ENCODE assay signal across 8 cellular contexts in genomic region chr7:832292-832967, GRCh38. TPM values are rescaled to one million over a fixed set of nuclear protein-coding genes. Genes with fewer than 3 reads are reported as not detected.
A peak's percentile ranks its signal among the peaks of the same experiment; 100 is the strongest.
DNase-seq lines count a peak whose midpoint lies in the region; ATAC-seq and TF ChIP-seq lines count a peak whose summit lies in the region.

Gene SUN1 (plus strand): TSS chr7:832476. CDS start chr7:832525, 49 bp downstream.

- no peak for TF ChIP-seq POLR2A in HCT116 (IDR thresholded peaks at IDR 0.05; ENCODE audit: borderline replicate concordance, extremely low read depth, insufficient read depth, insufficient read length)

- H3K4me2 ChIP-seq in HCT116 (ENCODE audit: low read length), result peak within 1 kb of the TSS; percentile 90

- RAD21 ChIA-PET in HCT116 (lab: Charles Lee; ENCODE audit: low non-redundant PET in 1 of 2, low total read pairs in 2 of 2, uncharacterized antibody in 2 of 2, unreplicated experiment in 2 of 2), result no interaction called here

- intact Hi-C loops in HCT116 (cut with micrococcal nuclease), result no loop called here
- intact Hi-C loops in left cardiac atrium (cut with DNase I), result no loop called here

- CTCF ChIA-PET in HCT116 (lab: Charles Lee), result interaction anchor here (1.7 kb wide), 1 partner anchor 41 kb away, joined by 5 read pairs; no protein-coding TSS in a partner anchor

- peaks cover 54% of the 10 kb centered on the region for H3K4me1 Mint-ChIP-seq in activated naive CD8-positive, alpha-beta T cell (ENCODE audit: low read depth)

- H3K27ac Mint-ChIP-seq in activated naive CD8-positive, alpha-beta T cell, result peak within 1 kb of the TSS; percentile 99

- H3K36me3 ChIP-seq in HCT116 (ENCODE audit: control insufficient read depth in 1 of 2, insufficient read depth in 2 of 2, low read length in 2 of 2) (peaks cover 0 to 11% of the 10 kb centered on the region in 2 experiments; a peak in 1 of 4 replicates), skeletal muscle tissue (ENCODE audit: control insufficient read depth in 3 of 3, insufficient read depth in 3 of 3, low read length in 3 of 3) (peaks cover 0 to 14% (median 14%) of the 10 kb centered on the region in 3 donors)

- no peaks in the 10 kb centered on the region for H3K9me3 ChIP-seq in HCT116 (ENCODE audit: control insufficient read depth in 1 of 2, insufficient read depth in 1 of 2, low read depth in 1 of 2, low read length in 2 of 2)
- no peaks in the 10 kb centered on the region for H3K9me3 ChIP-seq in skeletal muscle tissue (ENCODE audit: control insufficient read depth in 3 of 3, low read length in 3 of 3)

- ATAC-seq in HCT116 (peak; percentile 67), left cardiac atrium (peak; percentile 24 to 50)

- no peak for TF ChIP-seq RAD21 in HCT116 (IDR thresholded peaks at IDR 0.05; ENCODE audit: low read depth)

- peak; percentile 87 for DNase-seq in DMS153 (lab: John Stamatoyannopoulos, UW)
- DNase-seq in HCT116 (ENCODE audit: low read depth, low spot score), result peak; percentile 87
- DNase-seq in RKO (ENCODE audit: low spot score), result peak; percentile 38
- DNase-seq in left cardiac atrium, result peak; percentile 48
- no peak for DNase-seq in NCI-H774 (lab: John Stamatoyannopoulos, UW)
- DNase-seq in NCI-H69 (lab: John Stamatoyannopoulos, UW), result no peak

- no peaks in the 10 kb centered on the region for H4K20me1 ChIP-seq in HCT116 (ENCODE audit: insufficient read depth)

- H3K9ac ChIP-seq in HCT116 (ENCODE audit: low read length), result peak within 1 kb of the TSS; percentile 75
- H3K9ac ChIP-seq in skeletal muscle tissue (ENCODE audit: low read depth in 1 of 3, low read length in 3 of 3), result peak within 1 kb of the TSS; percentile 73 to 76 (median 74)

- POLR2A ChIA-PET in HCT116 (lab: Charles Lee), result interaction anchor here (1.3 kb wide), 1 partner anchor 16 kb away, joined by 6 read pairs; no protein-coding TSS in a partner anchor

- H2AFZ ChIP-seq in HCT116 (ENCODE audit: low read depth, low read length, poor library complexity, severe bottlenecking), result no peak within 1 kb of the TSS

- H3K36me3 Mint-ChIP-seq in activated naive CD8-positive, alpha-beta T cell, result peaks cover 4% of the 10 kb centered on the region

- H3K4me1 ChIP-seq in HCT116 (ENCODE audit: control insufficient read depth in 1 of 2, insufficient read depth in 2 of 2, low read length in 2 of 2) (peaks cover 46 to 80% of the 10 kb centered on the region in 2 experiments), skeletal muscle tissue (ENCODE audit: control insufficient read depth in 3 of 3, insufficient read depth in 3 of 3, low read length in 3 of 3) (peaks cover 61 to 77% (median 75%) of the 10 kb centered on the region in 3 donors)

- H3K27me3 ChIP-seq in HCT116 (ENCODE audit: insufficient read depth, low read length) (no peaks in the 10 kb centered on the region), skeletal muscle tissue (ENCODE audit: control insufficient read depth in 3 of 3, insufficient read depth in 3 of 3, low read length in 3 of 3) (no peaks in the 10 kb centered on the region)

- H3K27me3 Mint-ChIP-seq in activated naive CD8-positive, alpha-beta T cell, result no peaks in the 10 kb centered on the region

- no peak for TF ChIP-seq CTCF in HCT116 (IDR thresholded peaks at IDR 0.05 in 2 of 3, conservative IDR thresholded peaks at IDR 0.05 in 1 of 3; ENCODE audit: borderline replicate concordance in 1 of 3, insufficient read depth in 1 of 3, low read depth in 2 of 3, low read length in 2 of 3)

- peak within 1 kb of the TSS; percentile 98 for H3K27ac ChIP-seq in HCT116 (ENCODE audit: low read depth, low read length)
- H3K27ac ChIP-seq in skeletal muscle tissue (ENCODE audit: low read depth, low read length), result peak within 1 kb of the TSS; percentile 95

- H3K4me3 ChIP-seq in HCT116 (replicated peaks in 1 of 2; ENCODE audit: low read depth in 1 of 2, low read length in 2 of 2) (peak within 1 kb of the TSS; percentile 31 to 45), skeletal muscle tissue (ENCODE audit: low read length in 3 of 3) (peak within 1 kb of the TSS; percentile 13 to 45 (median 28))

- no TSS peak for BruUV-seq in HCT116 (replicated peaks; lab: Mats Ljungman, UMichigan)

- H3K9me2 ChIP-seq in HCT116 (ENCODE audit: insufficient read depth), result no peaks in the 10 kb centered on the region

- H3K79me2 ChIP-seq in HCT116 (ENCODE audit: insufficient read depth, low read length), result peaks cover 93% of the 10 kb centered on the region

- H3K4me3 Mint-ChIP-seq in activated naive CD8-positive, alpha-beta T cell, result peak within 1 kb of the TSS; percentile 89

- no peaks in the 10 kb centered on the region for H3K9me3 Mint-ChIP-seq in activated naive CD8-positive, alpha-beta T cell (ENCODE audit: low read depth)

TF ChIP-seq in HCT116, 20 proteins besides CTCF, POLR2A, EP300 and RAD21:
- peak; percentile 26; the same call in 1 of the 2 replicates for TF ChIP-seq POLR2AphosphoS5 (IDR thresholded peaks at IDR 0.05; ENCODE audit: low read depth, low read length)
- no peak for TF ChIP-seq EZH2 (IDR thresholded peaks at IDR 0.05)
- no peak for TF ChIP-seq EZH2phosphoT487 (IDR thresholded peaks at IDR 0.05; ENCODE audit: borderline replicate concordance)
- TF ChIP-seq FOSL1 (IDR thresholded peaks at IDR 0.05; ENCODE audit: low read depth), result no peak
- TF ChIP-seq YY1 (IDR thresholded peaks at IDR 0.05; ENCODE audit: extremely low read depth, insufficient replicate concordance, low read depth, low read length), result peak; percentile 8

RNA-seq across cellular contexts. Expression of gene SUN1, which starts in this region (rescaled TPM):
- total RNA-seq in HCT116 (2021; ENCODE audit: unreplicated experiment) (181 TPM), left cardiac atrium (100 to 1,000 TPM; 124 to 136 TPM), skeletal muscle tissue (180 TPM)
- 211 and 224 TPM in 2 replicates for polyA plus RNA-seq in HCT116 (2012)

Comparison
In these comparisons a context has a peak if more than half of its experiments do, and no peak if none do; other contexts are left out.
1. DNase-seq: peak in DMS153 (single experiment), HCT116 (single experiment), RKO (single experiment) and left cardiac atrium (single experiment); none in NCI-H774 (single experiment) and NCI-H69 (single experiment).